ENCODE assay signal across 1 cellular context in the genomic region with DNA sequence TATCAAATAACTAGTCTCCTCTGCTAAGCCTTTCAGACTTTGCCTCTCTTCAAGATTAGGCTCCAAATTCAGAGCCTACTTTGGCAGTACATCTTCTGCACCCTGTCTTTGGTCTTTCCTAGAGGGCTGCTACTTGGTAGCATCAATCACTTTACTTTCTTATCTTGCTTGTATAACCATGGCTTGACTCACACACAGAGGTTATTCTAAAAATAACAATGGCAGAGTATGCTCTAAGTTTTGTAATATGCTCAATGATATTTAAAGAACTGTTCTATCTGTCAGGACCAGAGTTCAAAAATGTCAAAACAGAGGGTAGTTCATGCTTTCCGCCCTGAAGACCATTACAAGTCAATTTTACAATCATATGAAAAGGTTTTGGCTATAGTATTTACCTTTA.
TF ChIP-seq lines count a peak whose summit lies in the region.

No MANE protein-coding gene starts in this region.

TF ChIP-seq in IMR-90, 13 proteins besides CTCF, POLR2A, EP300 and RAD21:
- no peak for TF ChIP-seq MAZ (IDR thresholded peaks at IDR 0.05; ENCODE audit: borderline replicate concordance, low read depth, low read length)
